Comparison of ENCODE assay signal across 8 cellular contexts in genomic region chr7:100088621-100089457, GRCh38. TPM values are rescaled to one million over a fixed set of nuclear protein-coding genes. Genes with fewer than 3 reads are reported as not detected.
A peak's percentile ranks its signal among the peaks of the same experiment; 100 is the strongest.
DNase-seq lines count a peak whose midpoint lies in the region; ATAC-seq lines count a peak whose summit lies in the region.

COPS6 (plus strand) TSS chr7:100088969; CDS start chr7:100088991, 22 bp downstream.

- ATAC-seq in HG03095 (IDR thresholded peaks at IDR 0.05; ENCODE audit: unreplicated experiment): peak; percentile 44
- ATAC-seq in HG03460 (IDR thresholded peaks at IDR 0.05; ENCODE audit: unreplicated experiment): no peak

- H3K27me3 ChIP-seq in effector memory CD4-positive, alpha-beta T cell (replicated peaks; ENCODE audit: control insufficient read depth, insufficient read depth, low read length, poor library complexity, severe bottlenecking): no peaks in the 10 kb centered on the region

- H3K4me3 ChIP-seq in GM08714 (ENCODE audit: low read length): peak within 1 kb of the TSS; percentile 87
- peak within 1 kb of the TSS; percentile 71 for H3K4me3 ChIP-seq in effector memory CD4-positive, alpha-beta T cell (ENCODE audit: insufficient read depth, low read depth, low read length, poor library complexity, severe bottlenecking)

- POLR2A ChIA-PET in activated CD8-positive, alpha-beta memory T cell treated with anti-CD3 and anti-CD28 coated beads for 36 hours (lab: Charles Lee): interaction anchor here (6.1 kb wide), 1 partner anchor 12 kb away, joined by 45 read pairs; the partner anchor contains the start of genes AP4M1 and MCM7

- no peaks in the 10 kb centered on the region for H3K9me3 ChIP-seq in effector memory CD4-positive, alpha-beta T cell (ENCODE audit: control insufficient read depth, low read length)

- H3K4me1 ChIP-seq in effector memory CD4-positive, alpha-beta T cell (ENCODE audit: control insufficient read depth, insufficient read depth, low read length, poor library complexity, severe bottlenecking): peaks cover 6% of the 10 kb centered on the region

- DNase-seq in NCI-H774 (lab: John Stamatoyannopoulos, UW): peak; percentile 69
- peak; percentile 75 to 81 (median 78) for DNase-seq in effector memory CD4-positive, alpha-beta T cell
- peak; percentile 69 for DNase-seq in medulla oblongata (ENCODE audit: extremely low spot score)
- DNase-seq in stimulated activated CD4-positive, alpha-beta T cell treated with anti-CD3 and anti-CD28 coated beads, TNF-alpha, amount 100 ng/mL, for 48 hours (ENCODE audit: low read depth in 3 of 3): peak; percentile 70 to 87 (median 86)

- H3K27ac ChIP-seq in effector memory CD4-positive, alpha-beta T cell (ENCODE audit: insufficient read depth, low read length, poor library complexity, severe bottlenecking): peak within 1 kb of the TSS; percentile 78

- peaks cover 36% of the 10 kb centered on the region for H3K36me3 ChIP-seq in effector memory CD4-positive, alpha-beta T cell (ENCODE audit: control insufficient read depth, insufficient read depth, low read length)

- CTCF ChIA-PET in activated CD8-positive, alpha-beta memory T cell treated with anti-CD3 and anti-CD28 coated beads for 36 hours (lab: Charles Lee): no interaction called here

RNA-seq across cellular contexts. Expression of gene COPS6, which starts in this region (rescaled TPM):
- 100 to 1,000 TPM; 107 to 111 TPM for total RNA-seq in activated CD8-positive, alpha-beta memory T cell treated with anti-CD3 and anti-CD28 coated beads for 36 hours
